ENCODE assay signal across 8 cellular contexts in the genomic region with DNA sequence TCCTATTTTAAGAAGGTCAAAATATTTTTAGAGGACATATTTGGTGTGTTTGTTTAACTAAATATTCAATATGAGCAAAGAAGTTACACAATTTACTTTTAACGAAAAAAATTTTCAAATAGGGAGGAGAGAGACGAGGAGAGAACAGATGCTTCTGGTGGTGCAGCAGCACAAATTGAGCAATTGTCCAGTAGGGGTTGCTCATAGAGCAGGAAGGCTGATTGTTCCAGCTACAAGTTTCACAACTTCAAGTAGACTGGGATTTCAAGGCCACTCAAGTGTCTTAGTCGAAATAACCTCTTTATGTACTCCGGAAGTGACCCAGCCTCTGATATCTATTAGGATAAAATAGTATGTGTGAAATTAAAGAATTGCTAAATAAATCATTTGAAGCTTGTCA.
A peak's percentile ranks its signal among the peaks of the same experiment; 100 is the strongest.
DNase-seq lines count a peak whose midpoint lies in the region; ATAC-seq and TF ChIP-seq lines count a peak whose summit lies in the region.

No MANE protein-coding gene starts in this region.

- no peak for ATAC-seq in HG03378 (IDR thresholded peaks at IDR 0.05; ENCODE audit: unreplicated experiment)

- no peaks in the 10 kb centered on the region for H3K4me1 ChIP-seq in breast epithelium

- no peaks in the 10 kb centered on the region for H3K9me3 ChIP-seq in breast epithelium

- no peaks in the 10 kb centered on the region for H3K27me3 ChIP-seq in breast epithelium

- intact Hi-C loops in breast epithelium (cut with DNase I; ENCODE audit: low total_unique reads) = no loop called here

- DNase-seq in COLO829 (ENCODE audit: low spot score) (peak; percentile 62), M059J (ENCODE audit: low read depth) (peak; percentile 58), breast epithelium (ENCODE audit: low spot score in 2 of 2) (no peak), lung microvascular endothelial cell (ENCODE audit: low read depth in 2 of 2) (peak; percentile 18 to 62), activated gamma-delta T cell (lab: John Stamatoyannopoulos, UW) (no peak), NCI-H345 (lab: John Stamatoyannopoulos, UW) (no peak)
- DNase-seq in activated CD8-positive, alpha-beta memory T cell treated with anti-CD3 and anti-CD28 coated beads for 24 hours = no peak

- H3K36me3 ChIP-seq in breast epithelium = no peaks in the 10 kb centered on the region

- peak overlapping the region in 1 of 2 donors; percentile 3 for H3K27ac ChIP-seq in breast epithelium

- no peak overlapping the region for H3K4me3 ChIP-seq in breast epithelium

- peak in 2 of 3 donors; percentile 32 to 60 for TF ChIP-seq CTCF in breast epithelium (IDR thresholded peaks at IDR 0.05)

- TF ChIP-seq POLR2A in breast epithelium (IDR thresholded peaks at IDR 0.05) = no peak

Comparison
In these comparisons a context has a peak if more than half of its experiments do, and no peak if none do; other contexts are left out.
1. DNase-seq: peak in COLO829 (single experiment), M059J (single experiment) and lung microvascular endothelial cell (2 of 2); none in breast epithelium (0 of 2), activated gamma-delta T cell (single experiment), NCI-H345 (single experiment) and activated CD8-positive, alpha-beta memory T cell treated with anti-CD3 and anti-CD28 coated beads for 24 hours (single experiment).